In the genomic region with DNA sequence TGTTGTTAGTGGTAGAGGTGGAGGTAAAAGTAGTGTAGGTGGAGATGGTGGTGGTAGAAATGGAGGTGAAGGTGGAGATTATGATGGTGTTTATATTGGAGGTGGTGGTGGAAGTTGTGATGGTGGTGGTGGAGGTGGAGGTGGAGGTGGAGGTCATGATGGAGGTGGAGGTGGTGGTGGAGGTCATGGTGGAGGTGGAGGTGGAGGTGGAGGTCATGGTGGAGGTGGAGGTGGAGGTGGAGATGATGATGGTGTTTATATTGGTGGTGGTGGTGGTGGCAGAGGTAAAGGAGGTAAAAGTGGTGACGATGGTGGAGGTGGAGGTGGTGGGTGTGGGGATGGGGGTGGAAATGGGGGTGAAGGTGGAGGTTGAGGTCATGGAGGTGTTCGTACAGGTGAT, we compare ENCODE assay signal across 17 cellular contexts.
DNase-seq lines count a peak whose midpoint lies in the region; ATAC-seq, FAIRE-seq and TF ChIP-seq lines count a peak whose summit lies in the region.
"Had no signal": no experiment of that assay in that cellular context is flagged by ENCODE, and none has a peak within 500 bp of the region (broad histone marks: within the 10 kb centered on the region; RNA-seq: fewer than 3 reads in every experiment).

No MANE protein-coding gene starts in this region.

- H3K27me3 ChIP-seq in body of pancreas (no peaks in the 10 kb centered on the region), neuronal stem cell (ENCODE audit: control insufficient read depth in 3 of 3, insufficient read depth in 3 of 3, low read depth in 1 of 3, low read length in 3 of 3) (no peaks in the 10 kb centered on the region)

- H3K27me3 Mint-ChIP-seq in natural killer cell treated with Interleukin-12 subunit alpha and Interleukin-12 subunit beta and Interleukin-15 and Interleukin-18, amount 100 ng/mL, for 72 hours, result peaks cover 11 to 36% of the 10 kb centered on the region in 2 donors
- H3K27me3 Mint-ChIP-seq in natural killer cell (ENCODE audit: low read depth in 2 of 2), result peaks cover 0 to 14% of the 10 kb centered on the region in 2 donors

- peak; percentile 49 to 66 for ATAC-seq in natural killer cell treated with Interleukin-12 subunit alpha and Interleukin-12 subunit beta and Interleukin-15 and Interleukin-18, amount 100 ng/mL, for 72 hours
- no peak for ATAC-seq in natural killer cell
- peak; percentile 38 for ATAC-seq in body of pancreas
- ATAC-seq: K562 had no signal

- peaks cover 5% of the 10 kb centered on the region for H3K79me1 ChIP-seq in neuronal stem cell (ENCODE audit: low read depth, low read length)

- H4K91ac ChIP-seq in neuronal stem cell (ENCODE audit: low read depth, low read length, poor library complexity), result no peak overlapping the region

- no peaks in the 10 kb centered on the region for H3K36me3 ChIP-seq in body of pancreas (replicated peaks in 1 of 2; ENCODE audit: insufficient read depth in 1 of 2, low read depth in 2 of 2)
- H3K36me3 ChIP-seq in neuronal stem cell (replicated peaks in 1 of 2; ENCODE audit: control insufficient read depth in 2 of 2, insufficient read depth in 2 of 2, low read length in 2 of 2), result no peaks in the 10 kb centered on the region

- H3K14ac ChIP-seq in neuronal stem cell (ENCODE audit: low read length), result no peak overlapping the region

- peaks cover 18% of the 10 kb centered on the region for H3K36me3 Mint-ChIP-seq in natural killer cell treated with Interleukin-12 subunit alpha and Interleukin-12 subunit beta and Interleukin-15 and Interleukin-18, amount 100 ng/mL, for 72 hours
- H3K36me3 Mint-ChIP-seq in natural killer cell, result no peaks in the 10 kb centered on the region

- no peak overlapping the region for H3K4ac ChIP-seq in neuronal stem cell (ENCODE audit: low read length)

- H3K27ac ChIP-seq in body of pancreas (no peak overlapping the region), neuronal stem cell (replicated peaks; ENCODE audit: low read length) (no peak overlapping the region)
- H3K27ac ChIP-seq: SK-N-MC had no signal

- WGBS in body of pancreas, 2 donors, result 43 to 50% methylated on average over 2 of the region's 2 CpGs
- WGBS in neuronal stem cell (ENCODE audit: extremely low coverage in 2 of 2, insufficient read length in 2 of 2, insufficient replicate concordance in 1 of 2), 2 donors, result 100% methylated on average over 1 of the region's 2 CpGs; no CpG with 5 or more reads in 1 of the 2 donors

- peaks cover 0 to 6% of the 10 kb centered on the region in 2 donors for H3K4me1 Mint-ChIP-seq in natural killer cell treated with Interleukin-12 subunit alpha and Interleukin-12 subunit beta and Interleukin-15 and Interleukin-18, amount 100 ng/mL, for 72 hours (ENCODE audit: low read depth in 2 of 2)
- H3K4me1 Mint-ChIP-seq in natural killer cell, result peaks cover 7 to 8% of the 10 kb centered on the region in 2 donors

- H2BK15ac ChIP-seq in neuronal stem cell (ENCODE audit: low read length), result no peak overlapping the region

- TF ChIP-seq CTCF in natural killer cell (IDR thresholded peaks at IDR 0.05), result no peak
- no peak for TF ChIP-seq CTCF in body of pancreas (IDR thresholded peaks at IDR 0.05)

- H2BK12ac ChIP-seq in neuronal stem cell (ENCODE audit: low read length), result no peak overlapping the region

- no peak for TF ChIP-seq POLR2A in body of pancreas (IDR thresholded peaks at IDR 0.05)

- H3K9ac ChIP-seq in neuronal stem cell (ENCODE audit: low read depth, low read length, poor library complexity), result no peak overlapping the region

- H3K4me2 ChIP-seq in neuronal stem cell (ENCODE audit: insufficient read depth, low read length, poor library complexity, severe bottlenecking), result no peak overlapping the region

- H2BK120ac ChIP-seq in neuronal stem cell (ENCODE audit: low read depth, low read length), result no peak overlapping the region

- no peak overlapping the region for H2AFZ ChIP-seq in neuronal stem cell (ENCODE audit: low read length)

- intact Hi-C loops in natural killer cell (cut with micrococcal nuclease), result no loop called here
- intact Hi-C loops in body of pancreas (cut with DNase I), result loop anchor here (10.0 kb wide), 1 partner anchor 165 kb away; a partner anchor contains a TSS

- H2AK5ac ChIP-seq in neuronal stem cell (ENCODE audit: low read depth, low read length), result no peak overlapping the region

- H3K4me3 ChIP-seq in body of pancreas (no peak overlapping the region), neuronal stem cell (ENCODE audit: low read length in 2 of 2) (no peak overlapping the region)
- H3K4me3 ChIP-seq: K562, SK-N-MC had no signal

- no peak overlapping the region for H2BK5ac ChIP-seq in neuronal stem cell (ENCODE audit: low read length)

- H3K4me1 ChIP-seq in body of pancreas (peaks cover 33% of the 10 kb centered on the region), neuronal stem cell (ENCODE audit: control insufficient read depth in 2 of 2, insufficient read depth in 1 of 2, low read depth in 1 of 2, low read length in 2 of 2) (no peaks in the 10 kb centered on the region)

- H3K27ac Mint-ChIP-seq in natural killer cell treated with Interleukin-12 subunit alpha and Interleukin-12 subunit beta and Interleukin-15 and Interleukin-18, amount 100 ng/mL, for 72 hours, result no peak overlapping the region
- no peak overlapping the region for H3K27ac Mint-ChIP-seq in natural killer cell
- H3K27ac Mint-ChIP-seq: H9 had no signal

- FAIRE-seq in urothelium cell line (lab: Jason Lieb, UNC), result peak; percentile 99
- FAIRE-seq: K562 had no signal

- DNase-seq in natural killer cell treated with Interleukin-12 subunit alpha and Interleukin-12 subunit beta and Interleukin-15 and Interleukin-18, amount 100 ng/mL, for 72 hours (ENCODE audit: low spot score), result no peak
- DNase-seq in natural killer cell (no peak), body of pancreas (peak in 2 of 4 donors; percentile 0 to 11), neuronal stem cell (ENCODE audit: low spot score) (no peak), urothelium cell line (ENCODE audit: low spot score) (no peak), GM19240 (ENCODE audit: insufficient read length, low spot score) (no peak), NCI-H1105 (lab: John Stamatoyannopoulos, UW) (no peak)
- DNase-seq in activated naive CD4-positive, alpha-beta T cell treated with Interleukin-2 at 50 U/mL for 16 hours, result no peak
- DNase-seq: AML-193; H9; NCI-H146; NCI-H2081 treated with DMSO at 0.1 percent for 48 hours; NCI-H526; NK-92 treated with Interleukin-12 subunit alpha and Interleukin-12 subunit beta, amount 100 ng/mL, for 24 hours; OCI-M1 had no signal

- H3K23ac ChIP-seq in neuronal stem cell (ENCODE audit: low read depth, low read length, poor library complexity), result peak overlapping the region; percentile 68

- H4K8ac ChIP-seq in neuronal stem cell (ENCODE audit: low read depth, low read length), result no peak overlapping the region

- peaks cover 10% of the 10 kb centered on the region for H3K9me3 Mint-ChIP-seq in natural killer cell treated with Interleukin-12 subunit alpha and Interleukin-12 subunit beta and Interleukin-15 and Interleukin-18, amount 100 ng/mL, for 72 hours
- peaks cover 7 to 11% of the 10 kb centered on the region in 2 donors for H3K9me3 Mint-ChIP-seq in natural killer cell

- H3K18ac ChIP-seq in neuronal stem cell (ENCODE audit: low read length), result no peak overlapping the region

- H3K9me3 ChIP-seq in body of pancreas (no peaks in the 10 kb centered on the region), neuronal stem cell (replicated peaks in 1 of 2; ENCODE audit: control insufficient read depth in 2 of 2, insufficient read depth in 1 of 2, low read depth in 1 of 2, low read length in 2 of 2) (peaks cover 0 to 2% of the 10 kb centered on the region in 2 donors)

- no peak overlapping the region for H3K4me3 Mint-ChIP-seq in natural killer cell treated with Interleukin-12 subunit alpha and Interleukin-12 subunit beta and Interleukin-15 and Interleukin-18, amount 100 ng/mL, for 72 hours
- no peak overlapping the region for H3K4me3 Mint-ChIP-seq in natural killer cell
- H3K4me3 Mint-ChIP-seq: H9 had no signal

Comparison
In these comparisons a context has a peak if more than half of its experiments do, and no peak if none do; other contexts are left out.
1. ATAC-seq: peak in natural killer cell treated with Interleukin-12 subunit alpha and Interleukin-12 subunit beta and Interleukin-15 and Interleukin-18, amount 100 ng/mL, for 72 hours (2 of 2) and body of pancreas (single experiment); none in natural killer cell (0 of 3).